27 cellular contexts compared by ENCODE assay signal in the genomic region with DNA sequence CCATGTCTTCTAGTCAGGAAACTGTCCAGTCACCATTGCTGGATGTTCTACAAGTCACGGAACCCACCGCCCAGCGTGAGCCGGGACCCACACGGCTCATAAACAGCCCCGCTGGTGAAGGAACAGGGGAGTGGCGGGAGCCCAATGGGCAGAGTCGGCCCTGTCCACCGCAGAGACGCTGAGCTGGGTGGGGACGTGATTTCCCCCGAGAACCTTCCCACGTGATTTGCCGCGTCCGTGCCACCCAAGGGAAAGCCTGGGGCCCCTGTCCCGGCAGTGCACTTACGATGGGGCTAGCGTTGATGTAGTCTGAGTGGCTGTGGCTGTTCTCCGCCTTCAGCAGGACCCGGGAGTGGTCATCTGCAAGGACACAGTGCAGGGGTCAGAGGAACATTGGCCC.
"Had no signal": no experiment of that assay in that cellular context is flagged by ENCODE, and none has a peak within 500 bp of the region (broad histone marks: within the 10 kb centered on the region; RNA-seq: fewer than 3 reads in every experiment).

No MANE protein-coding gene starts in this region.

- H3K27ac ChIP-seq: left lung, neutrophil, ovary, prostate gland, suprapubic skin, thoracic aorta, tibial artery, uterus had no signal

- H3K9me3 ChIP-seq: left lung, mucosa of descending colon, neutrophil, ovary, prostate gland, suprapubic skin, thoracic aorta, tibial artery, uterus had no signal

- DNase-seq: hippocampal formation; kidney glomerular epithelial cell; left colon; midbrain; naive thymus-derived CD4-positive, alpha-beta T cell; occipital lobe; ovary; retina; small intestine; stimulated activated CD4-positive, alpha-beta T cell treated with anti-CD3 and anti-CD28 coated beads, Interleukin-1b, Interleukin-23, amount 100 ng/mL, for 48 hours; stimulated activated CD4-positive, alpha-beta T cell treated with anti-CD3 and anti-CD28 coated beads, Interleukin-2, amount 100 ng/mL, for 48 hours; stimulated activated CD4-positive, alpha-beta T cell treated with anti-CD3 and anti-CD28 coated beads, Interleukin-4, amount 100 ng/mL, for 4 hours; stimulated activated CD8-positive, alpha-beta memory T cell treated with anti-CD3 and anti-CD28 coated beads, Interleukin-4, amount 100 ng/mL, for 48 hours; stimulated activated naive CD4-positive, alpha-beta T cell treated with Interleukin-2 at 50 U/mL for 16 hours; tibial artery; trophoblast cell; uterus had no signal

- H3K4me3 ChIP-seq: left lung, mucosa of descending colon, ovary, prostate gland, suprapubic skin, thoracic aorta, tibial artery, uterus had no signal

- H3K27me3 ChIP-seq: ovary, uterus had no signal

- H3K4me1 ChIP-seq: left lung, prostate gland, suprapubic skin, tibial artery, uterus had no signal

- ATAC-seq: left colon; left lung; mucosa of descending colon; naive thymus-derived CD4-positive, alpha-beta T cell; natural killer cell treated with Interleukin-12 subunit alpha and Interleukin-12 subunit beta and Interleukin-15 and Interleukin-18, amount 100 ng/mL, for 72 hours; right cardiac atrium; sciatic nerve; stimulated activated memory B cell treated with anti-CD40 and anti-IgM and Interleukin-4, amounts not matched to agents 10 μg/mL and 1 μg/mL and 100 μg/mL, for 72 hours had no signal

- H3K36me3 ChIP-seq: left lung, neutrophil, ovary, prostate gland, suprapubic skin, thoracic aorta, tibial artery, uterus had no signal
